ENCODE assay signal across 16 cellular contexts in genomic region chr2:227323818-227324217, GRCh38. TPM values are rescaled to one million over a fixed set of nuclear protein-coding genes. Genes with fewer than 3 reads are reported as not detected.
DNase-seq lines count a peak whose midpoint lies in the region; ATAC-seq and TF ChIP-seq lines count a peak whose summit lies in the region.
"Had no signal": no experiment of that assay in that cellular context is flagged by ENCODE, and none has a peak within 500 bp of the region (broad histone marks: within the 10 kb centered on the region; RNA-seq: fewer than 3 reads in every experiment).

No MANE protein-coding gene starts in this region.

- H3K27me3 ChIP-seq in endodermal cell (ENCODE audit: control insufficient read depth, insufficient read depth, low read length, poor library complexity, severe bottlenecking) (no peaks in the 10 kb centered on the region), psoas muscle (ENCODE audit: insufficient read depth in 3 of 3, low read length in 2 of 3) (no peaks in the 10 kb centered on the region)
- H3K27me3 ChIP-seq: adrenal gland, uterus had no signal

- DNase-seq in activated CD4-positive, alpha-beta T cell treated with anti-CD3 and anti-CD28 coated beads, Interleukin-2, amount 10 ng/mL, durations not matched to agents 7 days and 5 days = no peak
- no peak for DNase-seq in activated CD4-positive, alpha-beta T cell treated with anti-CD3 and anti-CD28 coated beads, Interleukin-2, amount 50 U/mL, for 4 hours
- DNase-seq in NB4 (ENCODE audit: low read depth) (no peak), endodermal cell (no peak), psoas muscle (no peak), cerebellar cortex (ENCODE audit: low spot score) (no peak)
- DNase-seq: 8988T; COR-L47; GDM1; NCI-H1048; stimulated activated CD4-positive, alpha-beta T cell treated with anti-CD3 and anti-CD28 coated beads, Interleukin-4, amount 100 ng/mL, for 24 hours; uterus had no signal

- H3K4me3 Mint-ChIP-seq in activated CD4-positive, alpha-beta T cell treated with anti-CD3 and anti-CD28 coated beads, Interleukin-2, amount 10 ng/mL, durations not matched to agents 7 days and 5 days = peak overlapping the region; percentile 95
- H3K4me3 Mint-ChIP-seq in endodermal cell = peak overlapping the region; percentile 90

- H3K9ac ChIP-seq in endodermal cell (ENCODE audit: extremely low read depth, low read length, poor library complexity, severe bottlenecking) = no peak overlapping the region

- peaks cover 12% of the 10 kb centered on the region for H3K36me3 Mint-ChIP-seq in activated CD4-positive, alpha-beta T cell treated with anti-CD3 and anti-CD28 coated beads, Interleukin-2, amount 10 ng/mL, durations not matched to agents 7 days and 5 days (ENCODE audit: low read depth)
- peaks cover 24% of the 10 kb centered on the region for H3K36me3 Mint-ChIP-seq in endodermal cell (ENCODE audit: low read depth)

- no peaks in the 10 kb centered on the region for H3K27me3 Mint-ChIP-seq in activated CD4-positive, alpha-beta T cell treated with anti-CD3 and anti-CD28 coated beads, Interleukin-2, amount 10 ng/mL, durations not matched to agents 7 days and 5 days
- no peaks in the 10 kb centered on the region for H3K27me3 Mint-ChIP-seq in endodermal cell (ENCODE audit: insufficient read depth)

- 86 to 100% methylated on average over 1 to 4 of the region's 4 CpGs for WGBS in endodermal cell (ENCODE audit: insufficient coverage in 1 of 2, insufficient read length in 1 of 2), 2 experiments
- WGBS in psoas muscle, 3 donors = 97 to 98% (median 98%) methylated on average over 4 of the region's 4 CpGs

- TF ChIP-seq POLR2A in NB4 (IDR thresholded peaks at IDR 0.05; ENCODE audit: extremely low read depth, insufficient read length) = no peak

- H3K4me1 Mint-ChIP-seq in activated CD4-positive, alpha-beta T cell treated with anti-CD3 and anti-CD28 coated beads, Interleukin-2, amount 10 ng/mL, durations not matched to agents 7 days and 5 days = peaks cover 44% of the 10 kb centered on the region
- peaks cover 14% of the 10 kb centered on the region for H3K4me1 Mint-ChIP-seq in endodermal cell

- intact Hi-C loops in psoas muscle (cut with DNase I) = no loop called here

- POLR2A ChIA-PET in activated CD4-positive, alpha-beta T cell treated with anti-CD3 and anti-CD28 coated beads, Interleukin-2, amount 10 ng/mL, durations not matched to agents 7 days and 5 days (lab: Charles Lee) = no interaction called here

- H3K27ac ChIP-seq in endodermal cell (ENCODE audit: low read depth, low read length) (no peak overlapping the region), psoas muscle (no peak overlapping the region)

- CTCF ChIA-PET in activated CD4-positive, alpha-beta T cell treated with anti-CD3 and anti-CD28 coated beads, Interleukin-2, amount 10 ng/mL, durations not matched to agents 7 days and 5 days (lab: Charles Lee) = interaction anchor here (1.3 kb wide), 1 partner anchor 15 kb away, joined by 3 read pairs; no protein-coding TSS in a partner anchor

- TF ChIP-seq CTCF in NB4 (IDR thresholded peaks at IDR 0.05; ENCODE audit: low read depth, low read length) (no peak), endodermal cell (conservative IDR thresholded peaks at IDR 0.05) (no peak), psoas muscle (IDR thresholded peaks at IDR 0.05) (no peak)

- H3K4me1 ChIP-seq in endodermal cell (ENCODE audit: control insufficient read depth, insufficient read depth, low read length) = no peaks in the 10 kb centered on the region
- peaks cover 15% of the 10 kb centered on the region for H3K4me1 ChIP-seq in psoas muscle
- H3K4me1 ChIP-seq: uterus had no signal

- H3K9me3 ChIP-seq in endodermal cell (ENCODE audit: control insufficient read depth, low read length) = peaks cover 43% of the 10 kb centered on the region
- H3K9me3 ChIP-seq in psoas muscle = no peaks in the 10 kb centered on the region
- H3K9me3 ChIP-seq: adrenal gland, uterus had no signal

- H3K4me3 ChIP-seq in NB4 (ENCODE audit: low read depth, low read length) (peak overlapping the region; percentile 76), endodermal cell (ENCODE audit: low read length) (peak overlapping the region; percentile 80), psoas muscle (peak overlapping the region; percentile 76)

- no peak for ATAC-seq in psoas muscle
- no peak for ATAC-seq in HG03565 (IDR thresholded peaks at IDR 0.05; ENCODE audit: unreplicated experiment)
- no peak for ATAC-seq in HG02840 (IDR thresholded peaks at IDR 0.05; ENCODE audit: low FRiP score, unreplicated experiment)

- peaks cover 21% of the 10 kb centered on the region for H3K9me3 Mint-ChIP-seq in activated CD4-positive, alpha-beta T cell treated with anti-CD3 and anti-CD28 coated beads, Interleukin-2, amount 10 ng/mL, durations not matched to agents 7 days and 5 days
- peaks cover 47% of the 10 kb centered on the region for H3K9me3 Mint-ChIP-seq in endodermal cell

- H3K36me3 ChIP-seq in endodermal cell (ENCODE audit: control insufficient read depth, insufficient read depth, low read length) (no peaks in the 10 kb centered on the region), psoas muscle (ENCODE audit: insufficient read depth in 1 of 2, low read depth in 1 of 2) (peaks cover 0 to 5% of the 10 kb centered on the region in 2 donors)
- H3K36me3 ChIP-seq: adrenal gland, uterus had no signal

- H3K27ac Mint-ChIP-seq in activated CD4-positive, alpha-beta T cell treated with anti-CD3 and anti-CD28 coated beads, Interleukin-2, amount 10 ng/mL, durations not matched to agents 7 days and 5 days = peak overlapping the region; percentile 31
- H3K27ac Mint-ChIP-seq in endodermal cell = peak overlapping the region; percentile 88

RNA-seq across cellular contexts. Expression of gene MFF, which starts 1.2 kb away (rescaled TPM):
- 10 to 100 TPM; 64.5 to 79.4 TPM for total RNA-seq in activated CD4-positive, alpha-beta T cell treated with anti-CD3 and anti-CD28 coated beads, Interleukin-2, amount 10 ng/mL, durations not matched to agents 7 days and 5 days
- total RNA-seq in endodermal cell = 10 to 100 TPM; 74.8 to 93.0 TPM
- 95.7 TPM for polyA plus RNA-seq in endodermal cell (2013, experiment 1 of 2)
- 91.6 TPM for polyA plus RNA-seq in endodermal cell (2013, experiment 2 of 2)
- total RNA-seq in psoas muscle = 10 to 100 TPM; 63.8 to 80.3 (median 70.2) TPM
- polyA plus RNA-seq in psoas muscle = 100 to 1,000 TPM in 2 of 3 donors, 10 to 100 TPM in 1; 75.0 to 143 (median 116) TPM

RNA-seq across cellular contexts. Expression of gene TM4SF20, which starts 55.3 kb away (rescaled TPM):
- not detected for total RNA-seq in activated CD4-positive, alpha-beta T cell treated with anti-CD3 and anti-CD28 coated beads, Interleukin-2, amount 10 ng/mL, durations not matched to agents 7 days and 5 days
- total RNA-seq in endodermal cell (not detected), psoas muscle (not detected)
- polyA plus RNA-seq in endodermal cell (2013, experiment 1 of 2) = not detected
- polyA plus RNA-seq in endodermal cell (2013, experiment 2 of 2) = not detected
- under 1 TPM in 1 of 3 donors, not detected in 2; 0.14 TPM for polyA plus RNA-seq in psoas muscle
- total RNA-seq: sciatic nerve, uterus had no signal
- polyA plus RNA-seq: adrenal gland had no signal
